22 cellular contexts compared by ENCODE assay signal in the genomic region with DNA sequence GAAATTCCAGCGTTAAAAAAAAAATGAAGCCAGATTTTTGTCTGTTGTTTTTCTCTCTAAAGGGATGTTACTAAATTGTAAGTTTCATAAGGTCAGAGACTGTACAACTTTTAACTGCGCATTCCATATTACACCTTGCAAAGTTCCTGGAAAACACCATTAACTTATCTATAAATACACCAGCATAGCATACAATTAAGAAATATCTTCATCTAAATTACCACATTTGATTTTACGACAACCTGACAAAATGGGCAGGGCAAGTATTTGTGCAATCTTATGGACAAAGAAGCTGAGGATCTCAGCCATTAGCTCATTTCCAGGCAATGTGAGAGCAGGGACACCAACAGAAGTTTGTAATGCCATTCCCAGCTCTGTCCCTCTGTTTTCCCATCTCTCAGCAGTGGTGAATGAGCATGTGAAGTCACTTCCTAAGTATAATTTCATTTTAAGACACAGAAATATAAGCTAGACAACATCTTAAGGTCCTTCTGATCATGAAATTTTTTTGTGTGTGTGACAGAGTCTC. TPM values are rescaled to one million over a fixed set of nuclear protein-coding genes. Genes with fewer than 3 reads are reported as not detected.
"Had no signal": no experiment of that assay in that cellular context is flagged by ENCODE, and none has a peak within 500 bp of the region (broad histone marks: within the 10 kb centered on the region; RNA-seq: fewer than 3 reads in every experiment).

No MANE protein-coding gene starts in this region.

- H3K4me2 ChIP-seq: neural progenitor cell had no signal

- H3K9me3 ChIP-seq: ascending aorta, colonic mucosa, gastrocnemius medialis, ovary, right lobe of liver, stomach, testis had no signal

- H3K36me3 ChIP-seq: ascending aorta, cardiac muscle cell, colonic mucosa, gastrocnemius medialis, heart right ventricle, neural progenitor cell, ovary, right lobe of liver, stomach had no signal

- H3K27ac ChIP-seq: ascending aorta, cardiac muscle cell, colonic mucosa, gastrocnemius medialis, heart right ventricle, neural progenitor cell, ovary, right lobe of liver, stomach, testis had no signal

- H3K4me3 ChIP-seq: ascending aorta, cardiac muscle cell, colonic mucosa, gastrocnemius medialis, heart right ventricle, lung, neural progenitor cell, ovary, right lobe of liver, stomach, testis had no signal

- H2AFZ ChIP-seq: neural progenitor cell had no signal

- DNase-seq: activated CD4-positive, alpha-beta T cell treated with anti-CD3 and anti-CD28 coated beads, Interleukin-2, amount 10 ng/mL, durations not matched to agents 7 days and 5 days; activated CD4-positive, CD25-positive, alpha-beta regulatory T cell; activated CD8-positive, alpha-beta memory T cell treated with anti-CD3 and anti-CD28 coated beads for 24 hours; activated gamma-delta T cell treated with Interleukin-2 at 50 U/mL for 16 hours; colonic mucosa; effector CD8-positive, alpha-beta T cell; gastrocnemius medialis; heart right ventricle; left cardiac atrium; naive B cell; ovary; right lobe of liver; stimulated activated CD4-positive, alpha-beta T cell treated with anti-CD3 and anti-CD28 coated beads, Interleukin-1b, Interleukin-23, amount 100 ng/mL, for 48 hours; stomach; testis had no signal

- H3K4me1 ChIP-seq: ascending aorta, colonic mucosa, gastrocnemius medialis, neural progenitor cell, right lobe of liver, stomach, testis had no signal

- H3K27me3 ChIP-seq: ascending aorta, cardiac muscle cell, colonic mucosa, gastrocnemius medialis, heart right ventricle, neural progenitor cell, ovary, right lobe of liver, stomach, testis had no signal

RNA-seq across cellular contexts. Expression of a gene that starts 12.9 kb away (rescaled TPM):
- total RNA-seq: activated CD4-positive, alpha-beta T cell treated with anti-CD3 and anti-CD28 coated beads, Interleukin-2, amount 10 ng/mL, durations not matched to agents 7 days and 5 days; ascending aorta; cardiac muscle cell; colonic mucosa; fibroblast of lung; gastrocnemius medialis; heart right ventricle; ovary; pulmonary artery endothelial cell; right lobe of liver; stomach; ureter had no signal
- polyA plus RNA-seq: cardiac muscle cell, fibroblast of lung, ovary had no signal
